ENCODE assay signal across 24 cellular contexts in genomic region chr6:155400022-155400965, GRCh38.
DNase-seq lines count a peak whose midpoint lies in the region; ATAC-seq and TF ChIP-seq lines count a peak whose summit lies in the region.
"Had no signal": no experiment of that assay in that cellular context is flagged by ENCODE, and none has a peak within 500 bp of the region (broad histone marks: within the 10 kb centered on the region; RNA-seq: fewer than 3 reads in every experiment).

No MANE protein-coding gene starts in this region.

- peaks cover 5% of the 10 kb centered on the region for H3K27me3 Mint-ChIP-seq in nephron progenitor cell (ENCODE audit: low read depth, poor library complexity)
- H3K27me3 Mint-ChIP-seq: activated CD4-positive, alpha-beta memory T cell treated with anti-CD3 and anti-CD28 coated beads, Interleukin-2, amount 10 ng/mL, durations not matched to agents 7 days and 5 days; activated naive CD8-positive, alpha-beta T cell treated with anti-CD3 and anti-CD28 coated beads, Interleukin-2, amount 50 U/mL, for 24 hours; CD4-positive, CD25-positive, alpha-beta regulatory T cell had no signal

- H3K9me3 Mint-ChIP-seq in nephron progenitor cell, result no peaks in the 10 kb centered on the region
- H3K9me3 Mint-ChIP-seq: activated CD4-positive, alpha-beta memory T cell treated with anti-CD3 and anti-CD28 coated beads, Interleukin-2, amount 10 ng/mL, durations not matched to agents 7 days and 5 days; activated naive CD8-positive, alpha-beta T cell treated with anti-CD3 and anti-CD28 coated beads, Interleukin-2, amount 50 U/mL, for 24 hours; effector memory CD8-positive, alpha-beta T cell had no signal

- DNase-seq in AG08395 (ENCODE audit: low spot score), result peak; percentile 50
- DNase-seq in GM03348 (ENCODE audit: low spot score), result peak; percentile 14
- no peak for DNase-seq in nephron progenitor cell
- DNase-seq in COLO829 (ENCODE audit: low spot score), result no peak
- no peak for DNase-seq in AML-193 (lab: John Stamatoyannopoulos, UW)
- DNase-seq: activated CD4-positive, alpha-beta memory T cell treated with anti-CD3 and anti-CD28 coated beads, Interleukin-2, amount 10 ng/mL, durations not matched to agents 7 days and 5 days; activated effector memory CD4-positive, alpha-beta T cell treated with anti-CD3 and anti-CD28 coated beads, Interleukin-2, amount 50 U/mL, for 16 hours; activated naive CD8-positive, alpha-beta T cell treated with anti-CD3 and anti-CD28 coated beads, Interleukin-2, amount 50 U/mL, for 24 hours; brain microvascular endothelial cell; CD4-positive, CD25-positive, alpha-beta regulatory T cell; effector memory CD8-positive, alpha-beta T cell; GOT3; lower lobe of right lung; NCI-H1694 treated with DMSO at 0.1 percent for 48 hours; NCI-H2171 treated with DMSO at 0.1 percent for 48 hours; NCI-H526 treated with DMSO at 0.1 percent for 48 hours; right cardiac atrium; stomach; transverse colon had no signal

- peak overlapping the region; percentile 31 for H3K4me3 Mint-ChIP-seq in nephron progenitor cell
- H3K4me3 Mint-ChIP-seq: activated CD4-positive, alpha-beta memory T cell treated with anti-CD3 and anti-CD28 coated beads, Interleukin-2, amount 10 ng/mL, durations not matched to agents 7 days and 5 days; activated naive CD8-positive, alpha-beta T cell treated with anti-CD3 and anti-CD28 coated beads, Interleukin-2, amount 50 U/mL, for 24 hours; CD4-positive, CD25-positive, alpha-beta regulatory T cell; effector memory CD8-positive, alpha-beta T cell had no signal

- H3K36me3 Mint-ChIP-seq in nephron progenitor cell (ENCODE audit: low read depth), result no peaks in the 10 kb centered on the region
- H3K36me3 Mint-ChIP-seq: CD4-positive, CD25-positive, alpha-beta regulatory T cell had no signal

- peaks cover 36% of the 10 kb centered on the region for H3K4me1 Mint-ChIP-seq in nephron progenitor cell
- H3K4me1 Mint-ChIP-seq: activated CD4-positive, alpha-beta memory T cell treated with anti-CD3 and anti-CD28 coated beads, Interleukin-2, amount 10 ng/mL, durations not matched to agents 7 days and 5 days; activated naive CD8-positive, alpha-beta T cell treated with anti-CD3 and anti-CD28 coated beads, Interleukin-2, amount 50 U/mL, for 24 hours; CD4-positive, CD25-positive, alpha-beta regulatory T cell had no signal

- TF ChIP-seq CTCF in nephron progenitor cell (IDR thresholded peaks at IDR 0.05), result no peak

- H3K27ac Mint-ChIP-seq in nephron progenitor cell, result peak overlapping the region; percentile 78
- H3K27ac Mint-ChIP-seq: activated CD4-positive, alpha-beta memory T cell treated with anti-CD3 and anti-CD28 coated beads, Interleukin-2, amount 10 ng/mL, durations not matched to agents 7 days and 5 days; activated naive CD8-positive, alpha-beta T cell treated with anti-CD3 and anti-CD28 coated beads, Interleukin-2, amount 50 U/mL, for 24 hours; CD4-positive, CD25-positive, alpha-beta regulatory T cell; effector memory CD8-positive, alpha-beta T cell had no signal

- peak; percentile 53; the same call in 2 of the 3 replicates for ATAC-seq in SK-N-SH treated with all-trans-retinoic acid at 6 μM for 48 hours
- ATAC-seq in HG03457 (IDR thresholded peaks at IDR 0.05; ENCODE audit: unreplicated experiment), result no peak
- no peak for ATAC-seq in HG02623 (IDR thresholded peaks at IDR 0.05; ENCODE audit: unreplicated experiment)
- ATAC-seq: activated CD4-positive, CD25-positive, alpha-beta regulatory T cell treated with anti-CD3 and anti-CD28 coated beads, Interleukin-2, amount 50 U/mL, for 24 hours; activated naive CD8-positive, alpha-beta T cell treated with anti-CD3 and anti-CD28 coated beads, Interleukin-2, amount 50 U/mL, for 24 hours; effector memory CD8-positive, alpha-beta T cell; gastroesophageal sphincter; lower lobe of right lung; right cardiac atrium had no signal

TF ChIP-seq in SK-N-SH treated with all-trans-retinoic acid at 6 μM for 48 hours, 23 proteins besides CTCF, POLR2A, EP300 and RAD21:
- TF ChIP-seq TCF4 (CRISPR knock-in tag; IDR thresholded peaks at IDR 0.05; ENCODE audit: borderline replicate concordance), result peak; percentile 76; the same call in 1 of the 2 replicates
- no peak for TF ChIP-seq SNAI2 (CRISPR knock-in tag; IDR thresholded peaks at IDR 0.05)
- peak; percentile 48; the same call in 1 of the 2 replicates for TF ChIP-seq TSHZ2 (CRISPR knock-in tag; IDR thresholded peaks at IDR 0.05)

Comparison
In these comparisons a context has a peak if more than half of its experiments do, and no peak if none do; other contexts are left out.
1. DNase-seq: peak in AG08395 (single experiment) and GM03348 (single experiment); none in nephron progenitor cell (single experiment), COLO829 (single experiment) and AML-193 (0 of 2).